1 cellular context compared by ENCODE assay signal in the genomic region with DNA sequence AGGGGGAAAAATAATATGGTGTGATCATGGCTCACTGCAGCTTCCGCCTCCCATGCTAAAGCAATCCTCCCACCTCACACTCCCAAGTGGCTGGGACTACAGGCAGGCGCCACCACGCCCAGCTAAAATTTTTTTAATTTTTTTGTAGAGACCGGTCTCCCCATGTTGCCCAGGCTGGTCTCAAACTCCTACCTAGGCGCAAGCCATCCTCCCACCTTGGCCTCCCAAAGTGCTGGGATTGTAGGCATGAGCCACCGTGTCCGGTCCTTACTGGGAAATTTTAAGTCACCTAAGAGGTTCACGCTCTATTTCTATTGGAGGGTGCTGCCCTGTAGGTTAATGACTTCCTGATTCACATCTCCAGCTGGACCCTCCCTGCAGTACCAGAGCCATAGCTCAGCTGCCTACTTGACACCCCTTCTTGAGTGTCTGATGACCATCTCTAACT.
TF ChIP-seq lines count a peak whose summit lies in the region.

No MANE protein-coding gene starts in this region.

TF ChIP-seq in K562, 482 proteins besides CTCF, POLR2A, EP300 and RAD21:
- TF ChIP-seq ELF1 (tag; IDR thresholded peaks at IDR 0.05), result peak; percentile 43; the same call in 1 of the 2 replicates
- TF ChIP-seq GATA2 (CRISPR knock-in tag; IDR thresholded peaks at IDR 0.05), result no peak
- TF ChIP-seq, protein P1, sequence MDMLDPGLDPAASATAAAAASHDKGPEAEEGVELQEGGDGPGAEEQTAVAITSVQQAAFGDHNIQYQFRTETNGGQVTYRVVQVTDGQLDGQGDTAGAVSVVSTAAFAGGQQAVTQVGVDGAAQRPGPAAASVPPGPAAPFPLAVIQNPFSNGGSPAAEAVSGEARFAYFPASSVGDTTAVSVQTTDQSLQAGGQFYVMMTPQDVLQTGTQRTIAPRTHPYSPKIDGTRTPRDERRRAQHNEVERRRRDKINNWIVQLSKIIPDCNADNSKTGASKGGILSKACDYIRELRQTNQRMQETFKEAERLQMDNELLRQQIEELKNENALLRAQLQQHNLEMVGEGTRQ (CRISPR knock-in tag; IDR thresholded peaks at IDR 0.05), result no peak
- 0 out of 4 replicates have a peak, but pooled peaks of 1 of the 2 experiments have one; percentile 53 for TF ChIP-seq SRF (CRISPR knock-in tag; IDR thresholded peaks at IDR 0.05)
- TF ChIP-seq BACH1 (tag; IDR thresholded peaks at IDR 0.05), result 0 out of 2 replicates have a peak, but pooled peaks have one; percentile 21
- TF ChIP-seq, protein P2, sequence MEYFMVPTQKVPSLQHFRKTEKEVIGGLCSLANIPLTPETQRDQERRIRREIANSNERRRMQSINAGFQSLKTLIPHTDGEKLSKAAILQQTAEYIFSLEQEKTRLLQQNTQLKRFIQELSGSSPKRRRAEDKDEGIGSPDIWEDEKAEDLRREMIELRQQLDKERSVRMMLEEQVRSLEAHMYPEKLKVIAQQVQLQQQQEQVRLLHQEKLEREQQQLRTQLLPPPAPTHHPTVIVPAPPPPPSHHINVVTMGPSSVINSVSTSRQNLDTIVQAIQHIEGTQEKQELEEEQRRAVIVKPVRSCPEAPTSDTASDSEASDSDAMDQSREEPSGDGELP (CRISPR knock-in tag; IDR thresholded peaks at IDR 0.05; ENCODE audit: borderline replicate concordance), result 0 out of 2 replicates have a peak, but pooled peaks have one; percentile 28
- 0 out of 2 replicates have a peak, but pooled peaks have one; percentile 8 for TF ChIP-seq GABPA (tag; conservative IDR thresholded peaks at IDR 0.05; ENCODE audit: low read depth)
- TF ChIP-seq ZNF12 (CRISPR knock-in tag; IDR thresholded peaks at IDR 0.05), result peak; percentile 10; the same call in 1 of the 2 replicates
- 0 out of 2 replicates have a peak, but pooled peaks have one; percentile 14 for TF ChIP-seq FOSL1 (tag; conservative IDR thresholded peaks at IDR 0.05)
- TF ChIP-seq NRF1 (conservative IDR thresholded peaks at IDR 0.05 in 1 of 2, IDR thresholded peaks at IDR 0.05 in 1 of 2), result peak in 1 of 2 experiments; percentile 10; a peak in 1 of 4 replicates
- peak; percentile 10 for TF ChIP-seq DACH1 (IDR thresholded peaks at IDR 0.05; ENCODE audit: partially characterized antibody)
- TF ChIP-seq ZNF644 (tag; IDR thresholded peaks at IDR 0.05; ENCODE audit: low read depth), result 0 out of 2 replicates have a peak, but pooled peaks have one; percentile 34
- TF ChIP-seq PTRF (tag; IDR thresholded peaks at IDR 0.05), result peak; percentile 39; the same call in 1 of the 2 replicates
- no peak; the same call in 1 of the 2 replicates for TF ChIP-seq ZNF592 (IDR thresholded peaks at IDR 0.05)
- TF ChIP-seq ZNF175 (CRISPR knock-in tag; IDR thresholded peaks at IDR 0.05; ENCODE audit: low read depth), result no peak
TF ChIP-seq in K562: peak in this region for 11.
